ENCODE assay signal across 29 cellular contexts in genomic region chr18:68874361-68874760, GRCh38.
A peak's percentile ranks its signal among the peaks of the same experiment; 100 is the strongest.
DNase-seq lines count a peak whose midpoint lies in the region; ATAC-seq and TF ChIP-seq lines count a peak whose summit lies in the region.
"Had no signal": no experiment of that assay in that cellular context is flagged by ENCODE, and none has a peak within 500 bp of the region (broad histone marks: within the 10 kb centered on the region; RNA-seq: fewer than 3 reads in every experiment).

No MANE protein-coding gene starts in this region.

- H4K8ac ChIP-seq in mesenchymal stem cell (ENCODE audit: low read length): no peak overlapping the region

- H3K23ac ChIP-seq in mesenchymal stem cell (ENCODE audit: low read length in 2 of 2): no peak overlapping the region

- DNase-seq in AG10803 (ENCODE audit: low read depth): peak; percentile 1
- DNase-seq in M059J (ENCODE audit: low read depth): peak; percentile 20
- DNase-seq in dermis microvascular lymphatic vessel endothelial cell (ENCODE audit: low read depth in 2 of 2): peak; percentile 1 to 10
- DNase-seq in mesenchymal stem cell: peak; percentile 9
- DNase-seq in T-helper 1 cell: no peak
- no peak for DNase-seq in nucleus accumbens (lab: John Stamatoyannopoulos, UW)
- DNase-seq: activated CD4-positive, alpha-beta memory T cell treated with anti-CD3 and anti-CD28 coated beads for 36 hours; activated CD8-positive, alpha-beta memory T cell treated with anti-CD3 and anti-CD28 coated beads, Interleukin-2, amount 50 U/mL, for 48 hours; activated naive CD4-positive, alpha-beta T cell treated with anti-CD3 and anti-CD28 coated beads, Interleukin-2, amount 10 ng/mL, durations not matched to agents 7 days and 5 days; COR-L47; DMS79; dorsolateral prefrontal cortex; HCEC 1CT; hippocampal formation; left lung; naive thymus-derived CD4-positive, alpha-beta T cell; NCI-H146; occipital lobe; RPMI8226; stomach; T-cell had no signal

- no peak overlapping the region for H2BK120ac ChIP-seq in mesenchymal stem cell (ENCODE audit: low read depth, low read length)

- no peak overlapping the region for H3K9ac ChIP-seq in mesenchymal stem cell (ENCODE audit: low read length)
- H3K9ac ChIP-seq: BLaER1 treated with 17β-estradiol and CSF1 and Interleukin-3, amounts not matched to agents 10 nM and 100 nM; KMS-11 had no signal

- no peak overlapping the region for H3K4me2 ChIP-seq in mesenchymal stem cell (ENCODE audit: low read length, poor library complexity, severe bottlenecking)
- H3K4me2 ChIP-seq: BLaER1 treated with 17β-estradiol and CSF1 and Interleukin-3, amounts not matched to agents 10 nM and 100 nM; KMS-11 had no signal

- H3K36me3 ChIP-seq in mesenchymal stem cell (ENCODE audit: control insufficient read depth in 1 of 2, insufficient read depth in 2 of 2, low read depth in 1 of 2, low read length in 2 of 2): no peaks in the 10 kb centered on the region
- H3K36me3 ChIP-seq: BLaER1 treated with 17β-estradiol and CSF1 and Interleukin-3, amounts not matched to agents 10 nM and 100 nM; gastroesophageal sphincter; left lung; stomach had no signal

- no peak overlapping the region for H3K14ac ChIP-seq in mesenchymal stem cell (ENCODE audit: low read length in 2 of 2)

- H2BK5ac ChIP-seq in mesenchymal stem cell (ENCODE audit: low read depth, low read length, poor library complexity, severe bottlenecking): no peak overlapping the region

- H3K4ac ChIP-seq in mesenchymal stem cell (ENCODE audit: low read depth in 1 of 2, low read length in 2 of 2): no peak overlapping the region

- no peak overlapping the region for H2BK12ac ChIP-seq in mesenchymal stem cell (ENCODE audit: low read length in 2 of 2)

- 100% methylated on average over 1 of the region's 1 CpG for WGBS in mesenchymal stem cell

- H3K27me3 ChIP-seq in mesenchymal stem cell (ENCODE audit: control insufficient read depth in 1 of 2, insufficient read depth in 1 of 2, low read length in 2 of 2): no peaks in the 10 kb centered on the region
- H3K27me3 ChIP-seq: BLaER1 treated with 17β-estradiol and CSF1 and Interleukin-3, amounts not matched to agents 10 nM and 100 nM; dorsolateral prefrontal cortex; gastroesophageal sphincter; left lung; stomach; tibial nerve had no signal

- no peak overlapping the region for H2AK5ac ChIP-seq in mesenchymal stem cell (ENCODE audit: low read length, severe bottlenecking)

- H3K18ac ChIP-seq in mesenchymal stem cell (ENCODE audit: low read depth in 1 of 2, low read length in 2 of 2): no peak overlapping the region

- no peak for TF ChIP-seq CTCF in AG10803 (conservative IDR thresholded peaks at IDR 0.05; ENCODE audit: low read length)

- H2BK15ac ChIP-seq in mesenchymal stem cell (ENCODE audit: low read depth, poor library complexity, severe bottlenecking): no peak overlapping the region

- H3K4me1 ChIP-seq in mesenchymal stem cell (ENCODE audit: control insufficient read depth, insufficient read depth, low read depth, low read length): no peaks in the 10 kb centered on the region
- H3K4me1 ChIP-seq: BLaER1 treated with 17β-estradiol and CSF1 and Interleukin-3, amounts not matched to agents 10 nM and 100 nM; gastroesophageal sphincter; left lung; stomach; tibial nerve had no signal

- H3K4me3 ChIP-seq in AG10803 (ENCODE audit: low read length) (no peak overlapping the region), mesenchymal stem cell (ENCODE audit: insufficient read depth in 1 of 2, low read depth in 1 of 2, low read length in 2 of 2) (no peak overlapping the region)
- H3K4me3 ChIP-seq: BLaER1 treated with 17β-estradiol and CSF1 and Interleukin-3, amounts not matched to agents 10 nM and 100 nM; dorsolateral prefrontal cortex; gastroesophageal sphincter; left lung; skin epidermis; stomach; tibial nerve had no signal

- ATAC-seq in HG02623 (IDR thresholded peaks at IDR 0.05; ENCODE audit: unreplicated experiment) (no peak), GM19328 (IDR thresholded peaks at IDR 0.05; ENCODE audit: unreplicated experiment) (no peak)
- ATAC-seq: activated CD4-positive, CD25-positive, alpha-beta regulatory T cell treated with anti-CD3 and anti-CD28 coated beads, Interleukin-2, amount 50 U/mL, for 24 hours; gastroesophageal sphincter; left lung; naive thymus-derived CD4-positive, alpha-beta T cell; T-cell had no signal

- no peaks in the 10 kb centered on the region for H3K9me3 ChIP-seq in mesenchymal stem cell (ENCODE audit: control insufficient read depth, low read length)
- H3K9me3 ChIP-seq: gastroesophageal sphincter, left lung, stomach, tibial nerve had no signal

- H4K91ac ChIP-seq in mesenchymal stem cell (ENCODE audit: low read length): no peak overlapping the region

- H3K27ac ChIP-seq in mesenchymal stem cell (ENCODE audit: low read length, poor library complexity, severe bottlenecking): no peak overlapping the region
- H3K27ac ChIP-seq: BLaER1 treated with 17β-estradiol and CSF1 and Interleukin-3, amounts not matched to agents 10 nM and 100 nM; dorsolateral prefrontal cortex; gastroesophageal sphincter; KMS-11; left lung; skin epidermis; stomach; tibial nerve had no signal

- H2AFZ ChIP-seq in mesenchymal stem cell (ENCODE audit: low read depth, low read length): no peak overlapping the region

- no peaks in the 10 kb centered on the region for H3K79me1 ChIP-seq in mesenchymal stem cell (replicated peaks; ENCODE audit: low read length, poor library complexity, severe bottlenecking)

Comparison
In these comparisons a context has a peak if more than half of its experiments do, and no peak if none do; other contexts are left out.
1. DNase-seq: peak in AG10803 (single experiment), M059J (single experiment), dermis microvascular lymphatic vessel endothelial cell (2 of 2) and mesenchymal stem cell (single experiment); none in T-helper 1 cell (0 of 5) and nucleus accumbens (0 of 56).